Comparison of ENCODE assay signal across 31 cellular contexts in the genomic region with DNA sequence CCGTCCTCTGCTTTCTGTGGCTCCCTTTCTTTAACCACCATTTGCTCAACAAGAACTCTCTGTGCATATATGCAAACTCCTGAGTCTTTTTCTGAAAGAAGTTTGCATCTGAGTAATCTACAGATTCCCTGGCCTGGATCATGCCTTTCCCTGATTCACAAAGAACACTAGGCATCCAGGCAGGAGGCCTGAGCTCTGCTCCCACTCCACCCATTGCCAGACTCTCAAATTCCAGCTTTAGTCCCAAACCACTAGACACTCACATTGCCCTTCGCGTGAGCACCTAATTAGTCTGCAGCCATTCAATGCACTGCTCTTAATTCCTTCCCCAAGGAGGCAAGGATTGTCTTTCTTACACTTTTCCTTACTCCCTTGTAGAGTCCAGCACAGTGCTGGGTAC.
A peak's percentile ranks its signal among the peaks of the same experiment; 100 is the strongest.
DNase-seq lines count a peak whose midpoint lies in the region; ATAC-seq, FAIRE-seq and TF ChIP-seq lines count a peak whose summit lies in the region.
"Had no signal": no experiment of that assay in that cellular context is flagged by ENCODE, and none has a peak within 500 bp of the region (broad histone marks: within the 10 kb centered on the region; RNA-seq: fewer than 3 reads in every experiment).

No MANE protein-coding gene starts in this region.

- H3K9ac ChIP-seq in HepG2 (ENCODE audit: insufficient read depth, low read depth, low read length) (no peak overlapping the region; the same call in 1 of the 2 replicates), iPS-20b (ENCODE audit: low read depth, low read length) (peak overlapping the region; percentile 37; the same call in 1 of the 2 replicates)

- ATAC-seq in HepG2 = no peak
- ATAC-seq in right lobe of liver = no peak
- no peak for ATAC-seq in HG02938 (IDR thresholded peaks at IDR 0.05; ENCODE audit: unreplicated experiment)
- ATAC-seq in right cardiac atrium = no peak
- ATAC-seq: CD8-positive, alpha-beta T cell; gastroesophageal sphincter; left cardiac atrium; naive thymus-derived CD8-positive, alpha-beta T cell had no signal

- H3K79me2 ChIP-seq in HepG2 (ENCODE audit: insufficient read depth, low read length) = no peaks in the 10 kb centered on the region

- H3K4me3 ChIP-seq in HepG2 (replicated peaks in 1 of 3; ENCODE audit: insufficient read depth in 1 of 3, low read depth in 2 of 3, low read length in 3 of 3) (no peak overlapping the region), right lobe of liver (no peak overlapping the region), iPS-20b (ENCODE audit: low read length) (no peak overlapping the region), right cardiac atrium (ENCODE audit: low read length) (no peak overlapping the region)
- H3K4me3 ChIP-seq: ascending aorta, coronary artery, gastroesophageal sphincter, lung, skin epidermis, suprapubic skin, upper lobe of left lung had no signal

- TF ChIP-seq RAD21 in HepG2 (CRISPR knock-in tag; IDR thresholded peaks at IDR 0.05) = no peak

- CTCF ChIA-PET in HepG2 (lab: Yijun Ruan, JAX; ENCODE audit: low intra/inter-chr PET ratio, low total read pairs) = no interaction called here

- in situ Hi-C loops in HepG2 (cut with HindIII; ENCODE audit: extremely low pct_ligation_motif_present, low pct_unique_long_range_greater_than_20kb) = no loop called here

- no peak for FAIRE-seq in HepG2 (lab: Jason Lieb, UNC)
- FAIRE-seq: GM19239, H54 had no signal

- no peak for TF ChIP-seq CTCF in HepG2 (CRISPR knock-in tag; IDR thresholded peaks at IDR 0.05)
- no peak for TF ChIP-seq CTCF in right lobe of liver (IDR thresholded peaks at IDR 0.05)

- no peak for TF ChIP-seq POLR2A in HepG2 (IDR thresholded peaks at IDR 0.05; ENCODE audit: insufficient read depth in 1 of 2, low read depth in 2 of 2, low read length in 2 of 2)
- no peak for TF ChIP-seq POLR2A in right lobe of liver (IDR thresholded peaks at IDR 0.05)

- no peak overlapping the region for H3K4me2 ChIP-seq in HepG2 (ENCODE audit: low read depth, low read length)

- H4K20me1 ChIP-seq in HepG2 (ENCODE audit: insufficient read depth, low read length) = peaks cover 5% of the 10 kb centered on the region; the same call in 1 of the 2 replicates

- H3K27ac ChIP-seq in HepG2 (ENCODE audit: extremely low read length, insufficient read depth, low read length) (no peak overlapping the region), right lobe of liver (no peak overlapping the region), iPS-20b (ENCODE audit: low read length) (no peak overlapping the region), right cardiac atrium (ENCODE audit: low read length) (no peak overlapping the region)
- H3K27ac ChIP-seq: ascending aorta, coronary artery, gastroesophageal sphincter, suprapubic skin, upper lobe of left lung had no signal

- H3K27me3 ChIP-seq in HepG2 (ENCODE audit: control insufficient read depth in 1 of 2, insufficient read depth in 2 of 2, low read length in 2 of 2) (no peaks in the 10 kb centered on the region), right lobe of liver (no peaks in the 10 kb centered on the region), iPS-20b (ENCODE audit: insufficient read depth, low read length) (peaks cover 6% of the 10 kb centered on the region; the same call in 1 of the 2 replicates), right cardiac atrium (ENCODE audit: control insufficient read depth, insufficient read depth) (no peaks in the 10 kb centered on the region)
- H3K27me3 ChIP-seq: ascending aorta, gastroesophageal sphincter, suprapubic skin, upper lobe of left lung had no signal

- H3K9me3 ChIP-seq in HepG2 (ENCODE audit: low read length) = no peaks in the 10 kb centered on the region
- no peaks in the 10 kb centered on the region for H3K9me3 ChIP-seq in right lobe of liver
- H3K9me3 ChIP-seq in iPS-20b (ENCODE audit: insufficient read depth, low read depth, low read length) = no peaks in the 10 kb centered on the region; the same call in 1 of the 2 replicates
- no peaks in the 10 kb centered on the region for H3K9me3 ChIP-seq in right cardiac atrium (ENCODE audit: control insufficient read depth, low read length)
- H3K9me3 ChIP-seq: ascending aorta, gastroesophageal sphincter, suprapubic skin, upper lobe of left lung had no signal

- 100% methylated on average over 3 of the region's 3 CpGs for WGBS in HepG2 (ENCODE audit: low lambda C conversion rate)
- 92% methylated on average over 3 of the region's 3 CpGs for WGBS in right lobe of liver (ENCODE audit: insufficient coverage, low coverage, low lambda C conversion rate, missing lambda C conversion rate)
- 83% methylated on average over 3 of the region's 3 CpGs for WGBS in right cardiac atrium

- H3K36me3 ChIP-seq in HepG2 (replicated peaks in 1 of 2; ENCODE audit: control insufficient read depth in 1 of 2, insufficient read depth in 2 of 2, low read length in 2 of 2) (peaks cover 33 to 64% of the 10 kb centered on the region in 2 experiments), right lobe of liver (peaks cover 0 to 76% (median 36%) of the 10 kb centered on the region in 4 donors), iPS-20b (ENCODE audit: insufficient read depth, low read depth, low read length) (no peaks in the 10 kb centered on the region)
- H3K36me3 ChIP-seq: ascending aorta, gastroesophageal sphincter, suprapubic skin, upper lobe of left lung had no signal

- BruUV-seq in HepG2 (replicated peaks; lab: Mats Ljungman, UMichigan) = no TSS peak

- DNase-seq in HepG2 (ENCODE audit: low spot score) = no peak
- DNase-seq in right lobe of liver = no peak
- DNase-seq in astrocyte of the hippocampus (ENCODE audit: low read depth, low spot score) = peak; percentile 69
- DNase-seq in NCI-H82 (lab: John Stamatoyannopoulos, UW) = no peak
- no peak for DNase-seq in AG20443 (ENCODE audit: low spot score)
- DNase-seq in right cardiac atrium = no peak
- DNase-seq: activated CD4-positive, alpha-beta T cell treated with anti-CD3 and anti-CD28 coated beads, Interleukin-2, amount 10 ng/mL, durations not matched to agents 24 days and 14 days; activated CD8-positive, alpha-beta memory T cell treated with anti-CD3 and anti-CD28 coated beads for 24 hours; activated effector memory CD4-positive, alpha-beta T cell treated with anti-CD3 and anti-CD28 coated beads, Interleukin-2, amount 50 U/mL, for 16 hours; activated naive CD8-positive, alpha-beta T cell treated with anti-CD3 and anti-CD28 coated beads for 36 hours; CD8-positive, alpha-beta T cell; effector memory CD4-positive, alpha-beta T cell; hippocampal formation; left cardiac atrium; naive thymus-derived CD8-positive, alpha-beta T cell; NCI-H146; NCI-H2107; NCI-H446; NCI-H748 treated with DMSO at 0.1 percent for 48 hours; stimulated activated naive CD4-positive, alpha-beta T cell; upper lobe of left lung had no signal

- no peak for TF ChIP-seq EP300 in HepG2 (IDR thresholded peaks at IDR 0.05; ENCODE audit: low read depth in 2 of 2, low read length in 2 of 2)
- no peak for TF ChIP-seq EP300 in HepG2 (CRISPR knock-in tag; IDR thresholded peaks at IDR 0.05; ENCODE audit: borderline replicate concordance)

- intact Hi-C loops in HepG2 (cut with micrococcal nuclease; ENCODE audit: unreplicated experiment) (no loop called here), right lobe of liver (cut with DNase I) (loop anchor here (10.0 kb wide), 1 partner anchor 201 kb away; no protein-coding TSS in a partner anchor), right cardiac atrium (cut with DNase I) (loop anchor here in 1 of 4 donors (10.0 kb wide), 1 partner anchor 171 kb away; no protein-coding TSS in a partner anchor)

- POLR2A ChIA-PET in HepG2 (lab: Yijun Ruan, JAX) = no interaction called here

- no peak overlapping the region for H2AFZ ChIP-seq in HepG2 (ENCODE audit: low read length)

- peaks cover 25% of the 10 kb centered on the region for H3K4me1 ChIP-seq in HepG2 (ENCODE audit: insufficient read depth, low read length)
- peaks cover 0 to 38% (median 12%) of the 10 kb centered on the region in 4 donors for H3K4me1 ChIP-seq in right lobe of liver
- H3K4me1 ChIP-seq in iPS-20b (ENCODE audit: insufficient read depth, low read length) = 0 out of 2 replicates have a peak, but pooled peaks cover 7% of the 10 kb centered on the region
- no peaks in the 10 kb centered on the region for H3K4me1 ChIP-seq in right cardiac atrium (ENCODE audit: control insufficient read depth, insufficient read depth, low read length)

TF ChIP-seq in HepG2, 621 proteins besides CTCF, POLR2A, EP300 and RAD21:
- peak; percentile 36 for TF ChIP-seq RBM22 (optimal IDR thresholded peaks at IDR 0.05; ENCODE audit: low read length)
- no peak for TF ChIP-seq KAT2B (IDR thresholded peaks at IDR 0.05; ENCODE audit: borderline replicate concordance, low read depth, low read length)
TF ChIP-seq in HepG2: peak in this region for 1.
